8 cellular contexts compared by ENCODE assay signal in genomic region chr10:16817125-16818019, GRCh38. TPM values are rescaled to one million over a fixed set of nuclear protein-coding genes. Genes with fewer than 3 reads are reported as not detected.
DNase-seq lines count a peak whose midpoint lies in the region; ATAC-seq and TF ChIP-seq lines count a peak whose summit lies in the region.

Gene RSU1 (minus strand): TSS chr10:16817424. CDS start chr10:16817081, 343 bp downstream.

- WGBS in heart right ventricle, 2 donors = 0% methylated on average over 65 of the region's 65 CpGs
- WGBS in upper lobe of left lung, 2 donors = 0 to 1% methylated on average over 39 to 63 of the region's 65 CpGs

- TF ChIP-seq CTCF in GM13977 (IDR thresholded peaks at IDR 0.05; ENCODE audit: extremely low read depth, insufficient read depth, missing control alignments) (no peak), heart right ventricle (IDR thresholded peaks at IDR 0.05) (no peak), upper lobe of left lung (IDR thresholded peaks at IDR 0.05) (peak in 1 of 6 experiments; percentile 13)

- ATAC-seq in HG02884 (IDR thresholded peaks at IDR 0.05; ENCODE audit: unreplicated experiment) (peak; percentile 98), heart right ventricle (peak; percentile 97 to 100 (median 98)), upper lobe of left lung (ENCODE audit: low FRiP score in 2 of 2) (peak; percentile 98 to 100)

- peak within 1 kb of the TSS; percentile 93 for H3K4me3 Mint-ChIP-seq in T-helper 1 cell treated with Interleukin-12 subunit alpha and Interleukin-12 subunit beta and Interleukin-4 antibody, amounts not matched to agents 30 μg/mL and 1 μg/mL, for 36 hours

- peaks cover 0 to 8% (median 6%) of the 10 kb centered on the region in 11 donors for H3K9me3 ChIP-seq in heart right ventricle
- H3K9me3 ChIP-seq in upper lobe of left lung = peaks cover 0 to 7% (median 6%) of the 10 kb centered on the region in 4 donors

- peak in 2 of 4 donors; percentile 48 to 66 for TF ChIP-seq EP300 in upper lobe of left lung (IDR thresholded peaks at IDR 0.05)

- H3K27ac Mint-ChIP-seq in T-helper 1 cell treated with Interleukin-12 subunit alpha and Interleukin-12 subunit beta and Interleukin-4 antibody, amounts not matched to agents 30 μg/mL and 1 μg/mL, for 36 hours = peak within 1 kb of the TSS; percentile 88

- intact Hi-C loops in heart right ventricle (cut with DNase I) = loop anchor here in 1 of 10 donors (10.0 kb wide), 1 partner anchor 383 kb away; the partner anchor contains the start of gene PTER
- intact Hi-C loops in posterior cingulate gyrus (cut with DNase I) = no loop called here

- in situ Hi-C loops in GM13977 (cut with MboI; ENCODE audit: low pct_unique_long_range_greater_than_20kb, low sequenced_read_pairs, unreplicated experiment) = loop anchor here (25.0 kb wide), 1 partner anchor 930 kb away; no protein-coding TSS in a partner anchor

- H3K36me3 Mint-ChIP-seq in T-helper 1 cell treated with Interleukin-12 subunit alpha and Interleukin-12 subunit beta and Interleukin-4 antibody, amounts not matched to agents 30 μg/mL and 1 μg/mL, for 36 hours (ENCODE audit: low read depth) = peaks cover 25% of the 10 kb centered on the region

- DNase-seq in GM13977 (ENCODE audit: low spot score) (peak; percentile 97), NCI-H1694 (lab: John Stamatoyannopoulos, UW) (peak; percentile 97), amniotic stem cell (lab: John Stamatoyannopoulos, UW) (peak; percentile 100), heart right ventricle (peak; percentile 100), posterior cingulate gyrus (peak; percentile 99 to 100 (median 100)), upper lobe of left lung (peak; percentile 99 to 100)

- H3K4me1 ChIP-seq in heart right ventricle (peaks cover 4 to 50% (median 29%) of the 10 kb centered on the region in 9 donors), upper lobe of left lung (peaks cover 10 to 29% (median 17%) of the 10 kb centered on the region in 4 donors)

- peak within 1 kb of the TSS; percentile 64 to 81 (median 76) for H3K4me3 ChIP-seq in heart right ventricle
- peak within 1 kb of the TSS; percentile 67 to 77 (median 70) for H3K4me3 ChIP-seq in upper lobe of left lung

- H3K27me3 ChIP-seq in heart right ventricle (no peaks in the 10 kb centered on the region), upper lobe of left lung (no peaks in the 10 kb centered on the region)

- H3K36me3 ChIP-seq in heart right ventricle (peaks cover 0 to 7% (median 0%) of the 10 kb centered on the region in 9 donors), upper lobe of left lung (no peaks in the 10 kb centered on the region)

- peaks cover 14% of the 10 kb centered on the region for H3K9me3 Mint-ChIP-seq in T-helper 1 cell treated with Interleukin-12 subunit alpha and Interleukin-12 subunit beta and Interleukin-4 antibody, amounts not matched to agents 30 μg/mL and 1 μg/mL, for 36 hours

- peak within 1 kb of the TSS; percentile 49 to 97 (median 90) for H3K27ac ChIP-seq in heart right ventricle
- H3K27ac ChIP-seq in upper lobe of left lung = peak within 1 kb of the TSS; percentile 87 to 93 (median 89)

- TF ChIP-seq POLR2A in upper lobe of left lung (IDR thresholded peaks at IDR 0.05) = peak in 3 of 4 donors; percentile 29 to 82 (median 62)

- H3K4me1 Mint-ChIP-seq in T-helper 1 cell treated with Interleukin-12 subunit alpha and Interleukin-12 subunit beta and Interleukin-4 antibody, amounts not matched to agents 30 μg/mL and 1 μg/mL, for 36 hours (ENCODE audit: low read depth) = peaks cover 38% of the 10 kb centered on the region

- H3K27me3 Mint-ChIP-seq in T-helper 1 cell treated with Interleukin-12 subunit alpha and Interleukin-12 subunit beta and Interleukin-4 antibody, amounts not matched to agents 30 μg/mL and 1 μg/mL, for 36 hours (ENCODE audit: low read depth) = peaks cover 7% of the 10 kb centered on the region

RNA-seq across cellular contexts. Expression of gene RSU1, which starts in this region (rescaled TPM):
- 10 to 100 TPM; 36.8 to 72.5 (median 48.3) TPM for total RNA-seq in heart right ventricle
- 10 to 100 TPM; 25.5 to 74.2 TPM for polyA plus RNA-seq in heart right ventricle
- 10 to 100 TPM; 36.7 to 81.4 (median 48.0) TPM for total RNA-seq in upper lobe of left lung

Comparison
In these comparisons a context has a peak if more than half of its experiments do, and no peak if none do; other contexts are left out.
1. Peak in every context shown above with its lines: DNase-seq, ATAC-seq, H3K4me3 ChIP-seq and H3K27ac ChIP-seq.